Comparison of ENCODE assay signal across 11 cellular contexts in genomic region chrX:36985409-36985808, GRCh38. TPM values are rescaled to one million over a fixed set of nuclear protein-coding genes. Genes with fewer than 3 reads are reported as not detected.
A peak's percentile ranks its signal among the peaks of the same experiment; 100 is the strongest.
DNase-seq lines count a peak whose midpoint lies in the region; ATAC-seq and TF ChIP-seq lines count a peak whose summit lies in the region.
"Not testable (repeated sequence)": the region's sequence is repeated elsewhere in the genome, so short reads cannot be mapped to it uniquely, and the experiment has no call there.
"Had no signal": no experiment of that assay in that cellular context is flagged by ENCODE, and none has a peak within 500 bp of the region (broad histone marks: within the 10 kb centered on the region; RNA-seq: fewer than 3 reads in every experiment).

No MANE protein-coding gene starts in this region.

- not testable (repeated sequence) for H3K36me3 Mint-ChIP-seq in GM23338 (ENCODE audit: low read depth); brain

- ATAC-seq in GM23338 (peak; percentile 91), upper lobe of left lung (ENCODE audit: low FRiP score in 2 of 2) (peak; percentile 59 to 85)

- WGBS in liver: 3% methylated on average over 35 of the region's 51 CpGs
- WGBS in upper lobe of left lung, 2 donors: 3 to 47% methylated on average over 6 to 15 of the region's 51 CpGs

- not testable (repeated sequence) for H3K27me3 Mint-ChIP-seq in GM23338 (ENCODE audit: insufficient read depth, low read depth, poor library complexity)
- H3K27me3 Mint-ChIP-seq in brain: peaks cover 20% of the 10 kb centered on the region

- H3K4me3 ChIP-seq in GM23338 (peak overlapping the region; percentile 46; the same call in 1 of the 2 replicates), WERI-Rb-1 (ENCODE audit: low read depth, low read length) (peak overlapping the region; percentile 35), fibroblast of mammary gland (ENCODE audit: control insufficient read depth, low read depth, low read length) (peak overlapping the region; percentile 24), upper lobe of left lung (peak overlapping the region in 3 of 4 donors; percentile 35 to 41 (median 40))
- not testable (repeated sequence) for H3K4me3 ChIP-seq in liver (ENCODE audit: low read depth in 1 of 3, low read length in 3 of 3); parathyroid adenoma (ENCODE audit: low read depth, low read length)

- TF ChIP-seq CTCF in GM23338 (conservative IDR thresholded peaks at IDR 0.05; ENCODE audit: low read depth in 2 of 2) (peak in 1 of 2 experiments; percentile 62; a peak in 3 of 4 replicates), WERI-Rb-1 (IDR thresholded peaks at IDR 0.05; ENCODE audit: low read depth, low read length) (peak; percentile 57), brain (conservative IDR thresholded peaks at IDR 0.05) (peak in 1 of 2 experiments; percentile 22), fibroblast of mammary gland (conservative IDR thresholded peaks at IDR 0.05; ENCODE audit: control insufficient read depth, insufficient read depth, low read depth, low read length) (peak; percentile 6), upper lobe of left lung (IDR thresholded peaks at IDR 0.05) (peak in 2 of 6 experiments; percentile 32 to 44)
- not testable (repeated sequence) for TF ChIP-seq CTCF in liver (IDR thresholded peaks at IDR 0.05; ENCODE audit: low read depth, low read length, missing input control); parathyroid adenoma (IDR thresholded peaks at IDR 0.05)

- H3K4me2 ChIP-seq in GM23338: peak overlapping the region; percentile 60
- not testable (repeated sequence) for H3K4me2 ChIP-seq in parathyroid adenoma (ENCODE audit: low read length)

- H3K9ac ChIP-seq in liver (ENCODE audit: low read depth in 1 of 2, low read length in 2 of 2); parathyroid adenoma: not testable (repeated sequence)

- peaks cover 11% of the 10 kb centered on the region for H3K4me1 Mint-ChIP-seq in GM23338
- H3K4me1 Mint-ChIP-seq in brain: not testable (repeated sequence)

- H4K20me1 ChIP-seq in GM23338 (replicated peaks; ENCODE audit: insufficient read depth): not testable (repeated sequence)

- TF ChIP-seq EP300 in upper lobe of left lung (IDR thresholded peaks at IDR 0.05): not testable (repeated sequence)

- peak overlapping the region; percentile 70 for H3K4me3 Mint-ChIP-seq in GM23338
- H3K4me3 Mint-ChIP-seq in brain: peak overlapping the region; percentile 76 to 84 (median 81)

- not testable (repeated sequence) for H2AFZ ChIP-seq in GM23338
- H2AFZ ChIP-seq in parathyroid adenoma: peak overlapping the region; percentile 58

- TF ChIP-seq POLR2A in upper lobe of left lung (IDR thresholded peaks at IDR 0.05): not testable (repeated sequence)

- H3K9me3 Mint-ChIP-seq in GM23338, brain: not testable (repeated sequence)

- H3K27ac ChIP-seq in GM23338 (ENCODE audit: low read depth); WERI-Rb-1; liver (ENCODE audit: low read depth in 1 of 2, low read length in 2 of 2); parathyroid adenoma; upper lobe of left lung: not testable (repeated sequence)

- DNase-seq in GM23338 (ENCODE audit: low spot score): peak; percentile 50
- DNase-seq in NCI-H69 (lab: John Stamatoyannopoulos, UW): peak; percentile 4
- DNase-seq in WERI-Rb-1: peak; percentile 33
- DNase-seq in fibroblast of mammary gland (ENCODE audit: low read depth): peak; percentile 4
- DNase-seq in upper lobe of left lung: peak; percentile 58 to 87

- H3K27me3 ChIP-seq in GM23338 (ENCODE audit: insufficient read depth): peaks cover 11% of the 10 kb centered on the region; the same call in 1 of the 2 replicates
- not testable (repeated sequence) for H3K27me3 ChIP-seq in WERI-Rb-1 (ENCODE audit: insufficient read depth, low read depth, severe bottlenecking); liver (ENCODE audit: control insufficient read depth in 4 of 4, insufficient read depth in 4 of 4, low read length in 3 of 4); parathyroid adenoma (ENCODE audit: control insufficient read depth, insufficient read depth, low read length); upper lobe of left lung

- peak; percentile 39 to 44 for TF ChIP-seq RAD21 in liver (IDR thresholded peaks at IDR 0.05)

- not testable (repeated sequence) for H3K9me3 ChIP-seq in WERI-Rb-1 (ENCODE audit: severe bottlenecking); liver (ENCODE audit: control insufficient read depth in 4 of 4, low read length in 3 of 4); parathyroid adenoma (ENCODE audit: control insufficient read depth, low read length); upper lobe of left lung

- H3K9me2 ChIP-seq in GM23338 (ENCODE audit: insufficient read depth): not testable (repeated sequence)

- not testable (repeated sequence) for H3K36me3 ChIP-seq in GM23338 (ENCODE audit: insufficient read depth); WERI-Rb-1; liver (ENCODE audit: control insufficient read depth in 4 of 4, insufficient read depth in 3 of 4, low read depth in 1 of 4, low read length in 3 of 4); parathyroid adenoma (ENCODE audit: control insufficient read depth, insufficient read depth, low read length); upper lobe of left lung

- H3K27ac Mint-ChIP-seq in GM23338, brain: not testable (repeated sequence)

- H3K4me1 ChIP-seq in GM23338 (ENCODE audit: insufficient read depth); liver (ENCODE audit: control insufficient read depth in 4 of 4, insufficient read depth in 4 of 4, low read length in 3 of 4); parathyroid adenoma; upper lobe of left lung: not testable (repeated sequence)

- not testable (repeated sequence) for H3F3A ChIP-seq in GM23338 (replicated peaks; ENCODE audit: low read depth)

- H3K79me2 ChIP-seq in GM23338 (replicated peaks; ENCODE audit: insufficient read depth); parathyroid adenoma: not testable (repeated sequence)

RNA-seq across cellular contexts. Expression of gene FAM47C, which starts 22.8 kb away (rescaled TPM):
- total RNA-seq in GM23338 (2014; rRNA removed; shearing (Covaris generic)): not detected in 2 replicates
- polyA plus RNA-seq in GM23338 (2016; fragmentation: Nextera tagmentation; extraction: Ambion mirVana) (not detected in 2 replicates), brain (ENCODE audit: insufficient read depth, low read depth, low replicate concordance) (not detected), liver (not detected)
- total RNA-seq in liver (not detected), upper lobe of left lung (not detected)
- total RNA-seq: activated CD8-positive, alpha-beta memory T cell treated with anti-CD3 and anti-CD28 coated beads for 36 hours; omental fat pad had no signal
- polyA plus RNA-seq: BJ had no signal

Comparison
In these comparisons a context has a peak if more than half of its experiments do, and no peak if none do; other contexts are left out.
1. DNase-seq: peak in every context shown above with its lines; median percentile 72 in upper lobe of left lung; 50 in GM23338; 33 in WERI-Rb-1; 4 in NCI-H69; 4 in fibroblast of mammary gland.